1 cellular context compared by ENCODE assay signal in the genomic region with DNA sequence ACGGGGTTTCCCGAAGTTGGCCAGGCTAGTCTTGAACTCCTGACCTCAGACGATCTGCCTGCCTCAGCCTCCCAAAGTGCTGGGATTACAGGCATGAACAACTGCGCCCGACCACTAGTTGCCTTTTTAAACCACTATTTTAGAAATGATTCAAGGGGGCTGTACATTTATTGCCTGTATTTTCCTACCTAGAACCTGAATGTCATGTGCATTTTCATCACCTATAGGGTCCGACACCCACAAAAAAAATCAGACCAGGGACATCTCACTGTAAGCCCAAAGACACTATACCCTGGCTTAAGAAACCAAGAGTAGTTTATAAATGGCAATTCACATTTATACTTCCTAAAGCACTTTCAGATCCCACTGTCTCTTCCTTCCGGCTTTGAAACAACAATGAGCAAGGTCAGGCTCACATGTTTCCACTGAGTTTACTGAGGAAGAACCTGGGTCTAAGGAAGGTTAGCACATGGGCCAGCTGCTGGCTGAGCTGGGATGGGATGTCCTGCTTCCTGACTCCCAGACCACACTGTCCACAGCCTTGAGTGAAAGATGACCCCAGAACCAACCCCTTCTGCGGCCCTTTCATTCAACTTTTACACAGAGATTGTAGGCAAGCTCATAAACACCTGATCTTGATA.
TF ChIP-seq lines count a peak whose summit lies in the region.

No MANE protein-coding gene starts in this region.

TF ChIP-seq in GM23338, 12 proteins besides CTCF, POLR2A, EP300 and RAD21 (continued from another document):
- TF ChIP-seq, protein P1, sequence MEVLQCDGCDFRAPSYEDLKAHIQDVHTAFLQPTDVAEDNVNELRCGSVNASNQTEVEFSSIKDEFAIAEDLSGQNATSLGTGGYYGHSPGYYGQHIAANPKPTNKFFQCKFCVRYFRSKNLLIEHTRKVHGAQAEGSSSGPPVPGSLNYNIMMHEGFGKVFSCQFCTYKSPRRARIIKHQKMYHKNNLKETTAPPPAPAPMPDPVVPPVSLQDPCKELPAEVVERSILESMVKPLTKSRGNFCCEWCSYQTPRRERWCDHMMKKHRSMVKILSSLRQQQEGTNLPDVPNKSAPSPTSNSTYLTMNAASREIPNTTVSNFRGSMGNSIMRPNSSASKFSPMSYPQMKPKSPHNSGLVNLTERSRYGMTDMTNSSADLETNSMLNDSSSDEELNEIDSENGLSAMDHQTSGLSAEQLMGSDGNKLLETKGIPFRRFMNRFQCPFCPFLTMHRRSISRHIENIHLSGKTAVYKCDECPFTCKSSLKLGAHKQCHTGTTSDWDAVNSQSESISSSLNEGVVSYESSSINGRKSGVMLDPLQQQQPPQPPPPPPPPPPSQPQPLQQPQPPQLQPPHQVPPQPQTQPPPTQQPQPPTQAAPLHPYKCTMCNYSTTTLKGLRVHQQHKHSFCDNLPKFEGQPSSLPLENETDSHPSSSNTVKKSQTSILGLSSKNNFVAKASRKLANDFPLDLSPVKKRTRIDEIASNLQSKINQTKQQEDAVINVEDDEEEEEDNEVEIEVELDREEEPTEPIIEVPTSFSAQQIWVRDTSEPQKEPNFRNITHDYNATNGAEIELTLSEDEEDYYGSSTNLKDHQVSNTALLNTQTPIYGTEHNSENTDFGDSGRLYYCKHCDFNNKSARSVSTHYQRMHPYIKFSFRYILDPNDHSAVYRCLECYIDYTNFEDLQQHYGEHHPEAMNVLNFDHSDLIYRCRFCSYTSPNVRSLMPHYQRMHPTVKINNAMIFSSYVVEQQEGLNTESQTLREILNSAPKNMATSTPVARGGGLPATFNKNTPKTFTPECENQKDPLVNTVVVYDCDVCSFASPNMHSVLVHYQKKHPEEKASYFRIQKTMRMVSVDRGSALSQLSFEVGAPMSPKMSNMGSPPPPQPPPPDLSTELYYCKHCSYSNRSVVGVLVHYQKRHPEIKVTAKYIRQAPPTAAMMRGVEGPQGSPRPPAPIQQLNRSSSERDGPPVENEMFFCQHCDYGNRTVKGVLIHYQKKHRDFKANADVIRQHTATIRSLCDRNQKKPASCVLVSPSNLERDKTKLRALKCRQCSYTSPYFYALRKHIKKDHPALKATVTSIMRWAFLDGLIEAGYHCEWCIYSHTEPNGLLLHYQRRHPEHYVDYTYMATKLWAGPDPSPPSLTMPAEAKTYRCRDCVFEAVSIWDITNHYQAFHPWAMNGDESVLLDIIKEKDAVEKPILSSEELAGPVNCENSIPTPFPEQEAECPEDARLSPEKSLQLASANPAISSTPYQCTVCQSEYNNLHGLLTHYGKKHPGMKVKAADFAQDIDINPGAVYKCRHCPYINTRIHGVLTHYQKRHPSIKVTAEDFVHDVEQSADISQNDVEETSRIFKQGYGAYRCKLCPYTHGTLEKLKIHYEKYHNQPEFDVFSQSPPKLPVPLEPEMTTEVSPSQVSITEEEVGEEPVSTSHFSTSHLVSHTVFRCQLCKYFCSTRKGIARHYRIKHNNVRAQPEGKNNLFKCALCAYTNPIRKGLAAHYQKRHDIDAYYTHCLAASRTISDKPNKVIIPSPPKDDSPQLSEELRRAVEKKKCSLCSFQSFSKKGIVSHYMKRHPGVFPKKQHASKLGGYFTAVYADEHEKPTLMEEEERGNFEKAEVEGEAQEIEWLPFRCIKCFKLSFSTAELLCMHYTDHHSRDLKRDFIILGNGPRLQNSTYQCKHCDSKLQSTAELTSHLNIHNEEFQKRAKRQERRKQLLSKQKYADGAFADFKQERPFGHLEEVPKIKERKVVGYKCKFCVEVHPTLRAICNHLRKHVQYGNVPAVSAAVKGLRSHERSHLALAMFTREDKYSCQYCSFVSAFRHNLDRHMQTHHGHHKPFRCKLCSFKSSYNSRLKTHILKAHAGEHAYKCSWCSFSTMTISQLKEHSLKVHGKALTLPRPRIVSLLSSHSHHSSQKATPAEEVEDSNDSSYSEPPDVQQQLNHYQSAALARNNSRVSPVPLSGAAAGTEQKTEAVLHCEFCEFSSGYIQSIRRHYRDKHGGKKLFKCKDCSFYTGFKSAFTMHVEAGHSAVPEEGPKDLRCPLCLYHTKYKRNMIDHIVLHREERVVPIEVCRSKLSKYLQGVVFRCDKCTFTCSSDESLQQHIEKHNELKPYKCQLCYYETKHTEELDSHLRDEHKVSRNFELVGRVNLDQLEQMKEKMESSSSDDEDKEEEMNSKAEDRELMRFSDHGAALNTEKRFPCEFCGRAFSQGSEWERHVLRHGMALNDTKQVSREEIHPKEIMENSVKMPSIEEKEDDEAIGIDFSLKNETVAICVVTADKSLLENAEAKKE (CRISPR knock-in tag; IDR thresholded peaks at IDR 0.05), result no peak
TF ChIP-seq in GM23338: peak in this region for 0.
